8 cellular contexts compared by ENCODE assay signal in the genomic region with DNA sequence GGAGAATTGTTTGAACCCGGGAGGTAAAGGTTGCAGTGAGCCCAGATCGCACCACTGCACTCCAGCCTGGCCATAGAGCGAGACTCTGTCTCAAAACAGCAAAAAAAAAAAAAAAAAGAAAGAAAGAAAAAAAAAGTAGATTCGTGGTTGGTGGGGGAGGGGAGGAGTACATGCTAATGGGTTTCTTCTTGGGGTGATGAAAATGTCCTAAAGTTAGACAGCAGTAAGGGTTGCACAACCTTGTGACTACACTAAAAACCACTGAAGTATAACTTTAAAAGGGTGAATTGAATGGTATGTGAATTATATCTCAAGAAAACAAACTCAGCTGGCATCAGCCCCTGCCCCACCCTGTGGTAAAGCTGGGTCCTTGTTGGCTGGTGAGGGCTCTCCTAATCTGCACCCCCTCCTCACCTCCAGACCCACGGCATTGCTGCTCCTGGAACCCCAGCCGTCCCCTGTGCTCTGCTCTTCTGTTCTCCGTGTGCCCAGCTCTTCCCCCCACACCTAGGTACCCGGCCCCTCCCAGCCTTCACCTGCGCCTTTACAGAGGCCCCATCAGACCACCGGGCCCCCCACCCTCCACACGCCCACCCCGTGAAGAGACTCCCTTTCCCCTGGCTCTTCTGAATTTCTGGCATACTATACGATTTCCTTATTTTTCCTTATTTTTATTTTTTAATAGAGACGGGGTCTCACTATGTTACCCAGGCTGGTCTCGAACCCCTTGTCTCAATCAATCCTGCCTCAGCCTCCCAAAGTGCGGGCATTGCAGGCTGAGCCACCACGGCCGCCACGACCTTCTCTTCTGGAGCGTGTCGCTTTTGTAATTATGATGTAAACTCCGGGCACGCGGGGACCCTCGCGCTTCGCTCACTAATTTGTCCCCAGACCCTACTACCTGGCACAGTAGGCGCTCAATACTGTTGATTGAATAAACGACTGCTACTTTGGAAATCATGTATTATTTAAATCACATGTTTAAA. TPM values are rescaled to one million over a fixed set of nuclear protein-coding genes. Genes with fewer than 3 reads are reported as not detected.
DNase-seq lines count a peak whose midpoint lies in the region; ATAC-seq and TF ChIP-seq lines count a peak whose summit lies in the region.

No MANE protein-coding gene starts in this region.

- H3K27ac ChIP-seq in left lung (peak overlapping the region; percentile 94 to 99), upper lobe of left lung (peak overlapping the region; percentile 90 to 99 (median 98))

- H3K36me3 Mint-ChIP-seq in activated T-cell treated with anti-CD3 and anti-CD28 coated beads, Interleukin-2, amount 50 U/mL, for 72 hours (ENCODE audit: insufficient read depth in 2 of 2) = peaks cover 9 to 19% of the 10 kb centered on the region in 2 donors

- H3K4me1 ChIP-seq in left lung (peaks cover 10 to 39% of the 10 kb centered on the region in 2 donors), upper lobe of left lung (peaks cover 17 to 33% (median 22%) of the 10 kb centered on the region in 4 donors)

- H3K9me3 ChIP-seq in left lung (no peaks in the 10 kb centered on the region), upper lobe of left lung (no peaks in the 10 kb centered on the region)

- no peaks in the 10 kb centered on the region for H3K9me3 Mint-ChIP-seq in activated T-cell treated with anti-CD3 and anti-CD28 coated beads, Interleukin-2, amount 50 U/mL, for 72 hours

- no peak for TF ChIP-seq POLR2A in upper lobe of left lung (IDR thresholded peaks at IDR 0.05)

- H3K4me1 Mint-ChIP-seq in activated T-cell treated with anti-CD3 and anti-CD28 coated beads, Interleukin-2, amount 50 U/mL, for 72 hours (ENCODE audit: low read depth) = peaks cover 38% of the 10 kb centered on the region

- 72 to 74% methylated on average over 29 of the region's 29 CpGs for WGBS in upper lobe of left lung, 2 donors

- peak overlapping the region; percentile 99 for H3K4me3 ChIP-seq in left lung
- H3K4me3 ChIP-seq in upper lobe of left lung = peak overlapping the region in 3 of 4 donors; percentile 88 to 97 (median 91)

- peak overlapping the region; percentile 93 for H3K27ac Mint-ChIP-seq in activated T-cell treated with anti-CD3 and anti-CD28 coated beads, Interleukin-2, amount 50 U/mL, for 72 hours

- peaks cover 0 to 10% of the 10 kb centered on the region in 2 donors for H3K27me3 ChIP-seq in left lung
- no peaks in the 10 kb centered on the region for H3K27me3 ChIP-seq in upper lobe of left lung

- DNase-seq in activated T-cell treated with anti-CD3 and anti-CD28 coated beads, Interleukin-2, amount 50 U/mL, for 72 hours = no peak
- DNase-seq in activated T-cell treated with anti-CD3 and anti-CD28 coated beads for 4 hours (no peak), amniotic epithelial cell (ENCODE audit: low read depth) (peak; percentile 81), left lung (no peak), upper lobe of left lung (no peak), inferior parietal cortex (ENCODE audit: extremely low spot score) (no peak), RKO (ENCODE audit: low spot score) (no peak)

- TF ChIP-seq EP300 in upper lobe of left lung (IDR thresholded peaks at IDR 0.05) = no peak

- TF ChIP-seq CTCF in left lung (IDR thresholded peaks at IDR 0.05) (no peak), upper lobe of left lung (IDR thresholded peaks at IDR 0.05) (no peak)

- intact Hi-C loops in left lung (cut with DNase I) = no loop called here

- peaks cover 0 to 19% of the 10 kb centered on the region in 2 donors for H3K36me3 ChIP-seq in left lung
- peaks cover 6 to 20% (median 14%) of the 10 kb centered on the region in 4 donors for H3K36me3 ChIP-seq in upper lobe of left lung

- no peak for ATAC-seq in activated T-cell treated with anti-CD3 and anti-CD28 coated beads, Interleukin-2, amount 50 U/mL, for 72 hours (replicated peaks in 1 of 2)
- ATAC-seq in left lung (no peak), upper lobe of left lung (ENCODE audit: low FRiP score in 2 of 2) (no peak), GM19467 (IDR thresholded peaks at IDR 0.05; ENCODE audit: unreplicated experiment) (no peak)

- H3K27me3 Mint-ChIP-seq in activated T-cell treated with anti-CD3 and anti-CD28 coated beads, Interleukin-2, amount 50 U/mL, for 72 hours (ENCODE audit: low read depth) = no peaks in the 10 kb centered on the region

- peak overlapping the region; percentile 98 to 99 for H3K4me3 Mint-ChIP-seq in activated T-cell treated with anti-CD3 and anti-CD28 coated beads, Interleukin-2, amount 50 U/mL, for 72 hours

RNA-seq across cellular contexts. Expression of gene FADD, which starts 0.9 kb away (rescaled TPM):
- 10 to 100 TPM; 27.0 to 31.4 TPM for total RNA-seq in activated T-cell treated with anti-CD3 and anti-CD28 coated beads, Interleukin-2, amount 50 U/mL, for 72 hours
- 10 to 100 TPM; 27.4 to 28.4 TPM for total RNA-seq in left lung
- 10 to 100 TPM; 13.6 to 30.1 (median 23.0) TPM for total RNA-seq in upper lobe of left lung
